9 cellular contexts compared by ENCODE assay signal in genomic region chrX:33725556-33726232, GRCh38.
A peak's percentile ranks its signal among the peaks of the same experiment; 100 is the strongest.
DNase-seq lines count a peak whose midpoint lies in the region; ATAC-seq and TF ChIP-seq lines count a peak whose summit lies in the region.
"Had no signal": no experiment of that assay in that cellular context is flagged by ENCODE, and none has a peak within 500 bp of the region (broad histone marks: within the 10 kb centered on the region; RNA-seq: fewer than 3 reads in every experiment).

No MANE protein-coding gene starts in this region.

- H2AK5ac ChIP-seq in mesendoderm (ENCODE audit: low read length), result no peak overlapping the region

- no peaks in the 10 kb centered on the region for H3K79me1 ChIP-seq in mesendoderm (ENCODE audit: low read length)

- no peak overlapping the region for H3K23ac ChIP-seq in mesendoderm (ENCODE audit: low read length)

- H3K9me3 Mint-ChIP-seq in chondrocyte (ENCODE audit: low read depth), result no peaks in the 10 kb centered on the region

- H3K18ac ChIP-seq in mesendoderm (ENCODE audit: low read length), result no peak overlapping the region

- no peaks in the 10 kb centered on the region for H3K4me1 ChIP-seq in mesendoderm (ENCODE audit: control insufficient read depth, low read depth, low read length)

- POLR2A ChIA-PET in GM10248 (lab: Yijun Ruan, JAX), result no interaction called here

- no peak overlapping the region for H3K4me3 ChIP-seq in mesendoderm (ENCODE audit: low read length)

- TF ChIP-seq CTCF in 22Rv1 (IDR thresholded peaks at IDR 0.05) (no peak), chondrocyte (IDR thresholded peaks at IDR 0.05) (no peak), GM10248 (IDR thresholded peaks at IDR 0.05; ENCODE audit: control extremely low read depth, extremely low read depth, low read depth, missing control alignments) (no peak)

- H4K8ac ChIP-seq in mesendoderm (ENCODE audit: low read depth, low read length), result no peak overlapping the region

- H3K36me3 ChIP-seq in mesendoderm (ENCODE audit: control insufficient read depth, insufficient read depth, low read length), result no peaks in the 10 kb centered on the region

- CTCF ChIA-PET in GM10248 (lab: Yijun Ruan, JAX), result no interaction called here

- H3K27ac ChIP-seq in 22Rv1, result peak overlapping the region; percentile 48; the same call in 1 of the 2 replicates
- no peak overlapping the region for H3K27ac ChIP-seq in mesendoderm (ENCODE audit: low read depth, low read length)

- no peak overlapping the region for H3K4ac ChIP-seq in mesendoderm (ENCODE audit: low read depth, low read length)

- no peak overlapping the region for H2BK5ac ChIP-seq in mesendoderm (ENCODE audit: low read length)

- no peak overlapping the region for H2BK15ac ChIP-seq in mesendoderm (replicated peaks; ENCODE audit: low read depth)

- no peak overlapping the region for H4K5ac ChIP-seq in mesendoderm (ENCODE audit: low read length)

- no peak overlapping the region for H3K56ac ChIP-seq in mesendoderm (ENCODE audit: low read length)

- peak overlapping the region; percentile 17 for H3K9ac ChIP-seq in mesendoderm (ENCODE audit: low read length)

- no CpG with 5 or more reads among the region's 15 CpGs for WGBS in mesendoderm (ENCODE audit: extremely low coverage, insufficient coverage, low lambda C conversion rate)

- no peaks in the 10 kb centered on the region for H3K79me2 ChIP-seq in mesendoderm (ENCODE audit: control insufficient read depth, insufficient read depth, low read length)

- H3K4me3 Mint-ChIP-seq in chondrocyte (ENCODE audit: unreplicated experiment), result peak overlapping the region; percentile 46

- no peak overlapping the region for H3K27ac Mint-ChIP-seq in chondrocyte (ENCODE audit: unreplicated experiment)

- no peaks in the 10 kb centered on the region for H3K36me3 Mint-ChIP-seq in chondrocyte (ENCODE audit: low read depth)

- no peak overlapping the region for H3K4me2 ChIP-seq in mesendoderm (ENCODE audit: low read length)

- peaks cover 12% of the 10 kb centered on the region for H3K4me1 Mint-ChIP-seq in chondrocyte (ENCODE audit: low read depth)

- ATAC-seq in HG02759 (IDR thresholded peaks at IDR 0.05; ENCODE audit: unreplicated experiment) (no peak), GM21529 (IDR thresholded peaks at IDR 0.05; ENCODE audit: unreplicated experiment) (no peak), HG03432 (IDR thresholded peaks at IDR 0.05; ENCODE audit: unreplicated experiment) (no peak)

- H2BK120ac ChIP-seq in mesendoderm (ENCODE audit: low read depth, low read length), result no peak overlapping the region

- DNase-seq in NCI-H2171 (lab: John Stamatoyannopoulos, UW) (peak; percentile 5), chondrocyte (ENCODE audit: low spot score) (no peak), mesendoderm (peak; percentile 70), GM10248 (ENCODE audit: extremely low spot score) (no peak)
- DNase-seq: NCI-H1694 treated with DMSO at 0.1 percent for 48 hours had no signal

- peaks cover 13% of the 10 kb centered on the region for H3K27me3 Mint-ChIP-seq in chondrocyte (ENCODE audit: low read depth)

- no peaks in the 10 kb centered on the region for H3K27me3 ChIP-seq in mesendoderm (ENCODE audit: insufficient read depth, low read length, poor library complexity)

Comparison
In these comparisons a context has a peak if more than half of its experiments do, and no peak if none do; other contexts are left out.
1. DNase-seq: peak in NCI-H2171 (single experiment) and mesendoderm (single experiment); none in chondrocyte (single experiment) and GM10248 (single experiment).